In genomic region chr5:74289238-74289637, GRCh38 we compare ENCODE assay signal across 22 cellular contexts.
A peak's percentile ranks its signal among the peaks of the same experiment; 100 is the strongest.
DNase-seq lines count a peak whose midpoint lies in the region; ATAC-seq, FAIRE-seq and TF ChIP-seq lines count a peak whose summit lies in the region.
"Had no signal": no experiment of that assay in that cellular context is flagged by ENCODE, and none has a peak within 500 bp of the region (broad histone marks: within the 10 kb centered on the region; RNA-seq: fewer than 3 reads in every experiment).

No MANE protein-coding gene starts in this region.

- H3K4me3 ChIP-seq in muscle layer of duodenum (ENCODE audit: low read depth in 1 of 2, low read length in 2 of 2) (no peak overlapping the region), thoracic aorta (no peak overlapping the region), small intestine (ENCODE audit: low read depth in 1 of 2, low read length in 2 of 2) (no peak overlapping the region)
- H3K4me3 ChIP-seq: adrenal gland, pancreas had no signal

- H3K27me3 ChIP-seq in muscle layer of duodenum (ENCODE audit: low read depth, low read length), result no peaks in the 10 kb centered on the region
- no peaks in the 10 kb centered on the region for H3K27me3 ChIP-seq in thoracic aorta (replicated peaks; ENCODE audit: insufficient read depth)
- H3K27me3 ChIP-seq in small intestine (ENCODE audit: control insufficient read depth in 2 of 2, insufficient read depth in 2 of 2, low read length in 2 of 2), result no peaks in the 10 kb centered on the region
- H3K27me3 ChIP-seq: adrenal gland, pancreas had no signal

- 68 to 78% (median 75%) methylated on average over 4 of the region's 4 CpGs for WGBS in small intestine, 3 donors

- no peak for FAIRE-seq in small intestine (lab: Jason Lieb, UNC)

- H3K4me1 Mint-ChIP-seq in activated T-helper 1 cell treated with anti-CD3 and anti-CD28 coated beads, Interleukin-12 subunit alpha, Interleukin-12 subunit beta, Interleukin-2, Interleukin-4 antibody, amounts not matched to agents 30 ng/mL and 10 ng/mL and 1 ng/mL, durations not matched to agents 14 hours and 24 hours and 36 hours (ENCODE audit: low read depth), result no peaks in the 10 kb centered on the region
- H3K4me1 Mint-ChIP-seq: CD8-positive, alpha-beta memory T cell; naive B cell had no signal

- H3K27ac ChIP-seq in caudate nucleus (ENCODE audit: low read depth, low read length) (peak overlapping the region; percentile 39), muscle layer of duodenum (ENCODE audit: low read length) (peak overlapping the region; percentile 65), thoracic aorta (peak overlapping the region; percentile 56 to 73), small intestine (ENCODE audit: low read depth in 1 of 2, low read length in 1 of 2) (peak overlapping the region in 1 of 2 donors; percentile 81)

- no peaks in the 10 kb centered on the region for H3K9me3 Mint-ChIP-seq in activated T-helper 1 cell treated with anti-CD3 and anti-CD28 coated beads, Interleukin-12 subunit alpha, Interleukin-12 subunit beta, Interleukin-2, Interleukin-4 antibody, amounts not matched to agents 30 ng/mL and 10 ng/mL and 1 ng/mL, durations not matched to agents 14 hours and 24 hours and 36 hours
- H3K9me3 Mint-ChIP-seq: naive B cell had no signal

- TF ChIP-seq CTCF in thoracic aorta (IDR thresholded peaks at IDR 0.05), result no peak

- ATAC-seq in thoracic aorta (ENCODE audit: insufficient number of reproducible peaks, low FRiP score, low read depth) (no peak), GM19328 (IDR thresholded peaks at IDR 0.05; ENCODE audit: unreplicated experiment) (no peak), HG03045 (IDR thresholded peaks at IDR 0.05; ENCODE audit: unreplicated experiment) (no peak)
- ATAC-seq: left lobe of liver, Panc1 had no signal

- H3K27me3 Mint-ChIP-seq in activated T-helper 1 cell treated with anti-CD3 and anti-CD28 coated beads, Interleukin-12 subunit alpha, Interleukin-12 subunit beta, Interleukin-2, Interleukin-4 antibody, amounts not matched to agents 30 ng/mL and 10 ng/mL and 1 ng/mL, durations not matched to agents 14 hours and 24 hours and 36 hours (ENCODE audit: insufficient read depth), result no peaks in the 10 kb centered on the region

- H3K36me3 Mint-ChIP-seq in activated T-helper 1 cell treated with anti-CD3 and anti-CD28 coated beads, Interleukin-12 subunit alpha, Interleukin-12 subunit beta, Interleukin-2, Interleukin-4 antibody, amounts not matched to agents 30 ng/mL and 10 ng/mL and 1 ng/mL, durations not matched to agents 14 hours and 24 hours and 36 hours (ENCODE audit: low read depth), result no peaks in the 10 kb centered on the region
- H3K36me3 Mint-ChIP-seq: CD8-positive, alpha-beta memory T cell; naive B cell had no signal

- no peaks in the 10 kb centered on the region for H3K9me3 ChIP-seq in muscle layer of duodenum (ENCODE audit: control insufficient read depth in 1 of 2, low read length in 2 of 2)
- H3K9me3 ChIP-seq in thoracic aorta, result no peaks in the 10 kb centered on the region
- no peaks in the 10 kb centered on the region for H3K9me3 ChIP-seq in small intestine (ENCODE audit: control insufficient read depth, low read depth)
- H3K9me3 ChIP-seq: adrenal gland, pancreas had no signal

- intact Hi-C loops in activated T-helper 1 cell treated with anti-CD3 and anti-CD28 coated beads, Interleukin-12 subunit alpha, Interleukin-12 subunit beta, Interleukin-2, Interleukin-4 antibody, amounts not matched to agents 30 ng/mL and 10 ng/mL and 1 ng/mL, durations not matched to agents 14 hours and 24 hours and 36 hours (cut with micrococcal nuclease), result no loop called here

- peaks cover 0 to 7% of the 10 kb centered on the region in 2 donors for H3K4me1 ChIP-seq in muscle layer of duodenum (ENCODE audit: control insufficient read depth in 1 of 2, insufficient read depth in 2 of 2, low read length in 2 of 2)
- peaks cover 13 to 52% of the 10 kb centered on the region in 2 donors for H3K4me1 ChIP-seq in thoracic aorta (ENCODE audit: control insufficient read depth in 1 of 2, low read depth in 2 of 2)
- H3K4me1 ChIP-seq in small intestine (ENCODE audit: control insufficient read depth in 2 of 2, insufficient read depth in 1 of 2, low read depth in 1 of 2, low read length in 1 of 2), result peaks cover 0 to 3% of the 10 kb centered on the region in 2 donors

- H3K36me3 ChIP-seq in muscle layer of duodenum (ENCODE audit: control insufficient read depth in 1 of 2, insufficient read depth in 2 of 2, low read length in 2 of 2), result no peaks in the 10 kb centered on the region
- H3K36me3 ChIP-seq in thoracic aorta, result no peaks in the 10 kb centered on the region
- no peaks in the 10 kb centered on the region for H3K36me3 ChIP-seq in small intestine (ENCODE audit: control insufficient read depth in 2 of 2, insufficient read depth in 2 of 2, low read length in 2 of 2)
- H3K36me3 ChIP-seq: adrenal gland, pancreas had no signal

- no peak overlapping the region for H3K27ac Mint-ChIP-seq in activated T-helper 1 cell treated with anti-CD3 and anti-CD28 coated beads, Interleukin-12 subunit alpha, Interleukin-12 subunit beta, Interleukin-2, Interleukin-4 antibody, amounts not matched to agents 30 ng/mL and 10 ng/mL and 1 ng/mL, durations not matched to agents 14 hours and 24 hours and 36 hours
- H3K27ac Mint-ChIP-seq: CD8-positive, alpha-beta memory T cell; naive B cell had no signal

- DNase-seq in NCI-H69 (lab: John Stamatoyannopoulos, UW) (peak; percentile 96), caudate nucleus (lab: John Stamatoyannopoulos, UW) (peak in 6 of 61 donors; percentile 2 to 42 (median 12)), thoracic aorta (ENCODE audit: low spot score) (no peak), small intestine (no peak)
- no peak for DNase-seq in activated T-helper 1 cell treated with anti-CD3 and anti-CD28 coated beads, Interleukin-12 subunit alpha, Interleukin-12 subunit beta, Interleukin-2, Interleukin-4 antibody, amounts not matched to agents 30 ng/mL and 10 ng/mL and 1 ng/mL, durations not matched to agents 14 hours and 24 hours and 36 hours (ENCODE audit: low spot score)
- DNase-seq: activated CD4-positive, CD25-positive, alpha-beta regulatory T cell treated with anti-CD3 and anti-CD28 coated beads, Interleukin-2, amount 50 U/mL, for 72 hours; activated CD8-positive, alpha-beta memory T cell treated with anti-CD3 and anti-CD28 coated beads for 24 hours; CD8-positive, alpha-beta memory T cell; DMS79; foreskin fibroblast; naive B cell; NCI-H1417; NCI-H2171 treated with DMSO at 0.1 percent for 48 hours; NCI-H748 treated with DMSO at 0.1 percent for 48 hours; pancreas; stimulated activated CD4-positive, alpha-beta T cell treated with anti-CD3 and anti-CD28 coated beads, Interleukin-12 subunit alpha, Interleukin-12 subunit beta, amount 100 ng/mL, for 4 hours had no signal

- H3K4me3 Mint-ChIP-seq in activated T-helper 1 cell treated with anti-CD3 and anti-CD28 coated beads, Interleukin-12 subunit alpha, Interleukin-12 subunit beta, Interleukin-2, Interleukin-4 antibody, amounts not matched to agents 30 ng/mL and 10 ng/mL and 1 ng/mL, durations not matched to agents 14 hours and 24 hours and 36 hours, result no peak overlapping the region
- H3K4me3 Mint-ChIP-seq: CD8-positive, alpha-beta memory T cell; naive B cell had no signal
